Comparison of ENCODE assay signal across 21 cellular contexts in genomic region chr1:224782601-224783000, GRCh38.
DNase-seq lines count a peak whose midpoint lies in the region; ATAC-seq and TF ChIP-seq lines count a peak whose summit lies in the region.
"Had no signal": no experiment of that assay in that cellular context is flagged by ENCODE, and none has a peak within 500 bp of the region (broad histone marks: within the 10 kb centered on the region; RNA-seq: fewer than 3 reads in every experiment).

No MANE protein-coding gene starts in this region.

- H3K27ac ChIP-seq in KOPT-K1 (ENCODE audit: low read depth, low read length, poor library complexity, severe bottlenecking), result peak overlapping the region; percentile 7
- H3K27ac ChIP-seq in neural progenitor cell, result no peak overlapping the region
- H3K27ac ChIP-seq: adrenal gland, body of pancreas, stomach, tibial artery had no signal

- no peak overlapping the region for H2AFZ ChIP-seq in neural progenitor cell (replicated peaks)

- no peaks in the 10 kb centered on the region for H3K27me3 ChIP-seq in neural progenitor cell
- H3K27me3 ChIP-seq: adrenal gland, body of pancreas, stomach, tibial artery had no signal

- H3K36me3 ChIP-seq in KOPT-K1 (ENCODE audit: insufficient read depth, low read length) (no peaks in the 10 kb centered on the region), neural progenitor cell (no peaks in the 10 kb centered on the region)
- H3K36me3 ChIP-seq: adrenal gland, stomach, tibial artery had no signal

- H3K27me3 Mint-ChIP-seq in neural progenitor cell (ENCODE audit: insufficient read depth, low read depth), result peaks cover 7% of the 10 kb centered on the region

- H3K79me2 ChIP-seq in neural progenitor cell (ENCODE audit: low read depth), result no peaks in the 10 kb centered on the region

- H3K9me3 ChIP-seq in KOPT-K1 (ENCODE audit: insufficient read depth, low read length, poor library complexity, severe bottlenecking) (peaks cover 16% of the 10 kb centered on the region), neural progenitor cell (ENCODE audit: low read depth) (no peaks in the 10 kb centered on the region)
- H3K9me3 ChIP-seq: adrenal gland, body of pancreas, stomach, tibial artery had no signal

- H3K9ac ChIP-seq in neural progenitor cell, result no peak overlapping the region

- no peak overlapping the region for H3K4me2 ChIP-seq in neural progenitor cell

- peaks cover 14% of the 10 kb centered on the region for H3K9me3 Mint-ChIP-seq in neural progenitor cell

- no peaks in the 10 kb centered on the region for H4K20me1 ChIP-seq in neural progenitor cell (ENCODE audit: low read depth)

- peaks cover 16% of the 10 kb centered on the region for H3K4me1 Mint-ChIP-seq in neural progenitor cell

- peak overlapping the region; percentile 25 for H3K27ac Mint-ChIP-seq in neural progenitor cell
- H3K27ac Mint-ChIP-seq: activated T-cell treated with anti-CD3 and anti-CD28 coated beads, Interleukin-2, amount 50 U/mL, for 72 hours; CD14-positive monocyte; naive thymus-derived CD4-positive, alpha-beta T cell had no signal

- no peaks in the 10 kb centered on the region for H3K36me3 Mint-ChIP-seq in neural progenitor cell
- H3K36me3 Mint-ChIP-seq: CD14-positive monocyte had no signal

- peak overlapping the region; percentile 34 for H3K4me3 Mint-ChIP-seq in neural progenitor cell
- H3K4me3 Mint-ChIP-seq: activated T-cell treated with anti-CD3 and anti-CD28 coated beads, Interleukin-2, amount 50 U/mL, for 72 hours; CD14-positive monocyte had no signal

- ATAC-seq in GM18519 (IDR thresholded peaks at IDR 0.05; ENCODE audit: low FRiP score, unreplicated experiment) (peak; percentile 3), HG02885 (IDR thresholded peaks at IDR 0.05; ENCODE audit: poor library complexity, unreplicated experiment) (peak; percentile 3), HG02973 (IDR thresholded peaks at IDR 0.05; ENCODE audit: unreplicated experiment) (no peak)
- ATAC-seq: activated T-cell treated with anti-CD3 and anti-CD28 coated beads, Interleukin-2, amount 50 U/mL, for 72 hours; body of pancreas; naive thymus-derived CD4-positive, alpha-beta T cell had no signal

- DNase-seq in neural progenitor cell (ENCODE audit: low spot score), result no peak
- DNase-seq in NCI-H510A treated with DMSO at 0.1 percent for 48 hours (lab: John Stamatoyannopoulos, UW), result no peak
- DNase-seq in NCI-H1417 treated with DMSO at 0.1 percent for 48 hours (lab: John Stamatoyannopoulos, UW), result no peak
- DNase-seq: activated CD4-positive, CD25-positive, alpha-beta regulatory T cell; activated naive CD4-positive, alpha-beta T cell; activated T-cell treated with anti-CD3 and anti-CD28 coated beads, Interleukin-2, amount 50 U/mL, for 72 hours; adrenal gland; body of pancreas; DMS79; islet precursor cell; midbrain; naive thymus-derived CD4-positive, alpha-beta T cell; NCI-H2227 treated with DMSO at 0.1 percent for 48 hours; nucleus accumbens; stomach; tibial artery had no signal

- TF ChIP-seq CTCF in neural progenitor cell (IDR thresholded peaks at IDR 0.05), result no peak

- H3F3A ChIP-seq in neural progenitor cell (ENCODE audit: low read depth), result peaks cover 15% of the 10 kb centered on the region

- no peak overlapping the region for H3K4me3 ChIP-seq in neural progenitor cell
- H3K4me3 ChIP-seq: adrenal gland, body of pancreas, stomach, tibial artery had no signal

- H3K4me1 ChIP-seq in neural progenitor cell, result peaks cover 12% of the 10 kb centered on the region
- H3K4me1 ChIP-seq: adrenal gland, body of pancreas, tibial artery had no signal
